Comparison of ENCODE assay signal across 9 cellular contexts in the genomic region with DNA sequence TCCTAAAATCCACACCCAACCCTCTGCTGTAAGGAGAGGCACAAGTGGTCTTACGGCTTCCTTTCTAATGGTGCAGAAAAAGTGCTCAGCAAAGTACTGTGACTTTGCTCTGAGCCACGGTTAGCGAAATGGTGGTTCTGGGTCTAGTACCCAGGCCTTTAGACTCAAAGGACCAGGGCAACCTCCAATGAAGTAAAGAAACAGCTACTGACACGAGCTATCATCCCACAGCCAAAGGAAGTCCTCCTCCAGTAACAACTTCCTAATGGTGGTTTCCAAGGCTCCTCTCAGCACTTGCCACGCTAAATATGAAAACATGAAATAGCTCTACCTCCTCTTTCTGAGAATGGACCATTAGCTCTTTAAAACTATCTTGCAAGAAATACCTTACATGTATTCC.
DNase-seq lines count a peak whose midpoint lies in the region; ATAC-seq and TF ChIP-seq lines count a peak whose summit lies in the region.
"Had no signal": no experiment of that assay in that cellular context is flagged by ENCODE, and none has a peak within 500 bp of the region (broad histone marks: within the 10 kb centered on the region; RNA-seq: fewer than 3 reads in every experiment).

No MANE protein-coding gene starts in this region.

- H3K4me3 Mint-ChIP-seq in CD4-positive, alpha-beta T cell: peak overlapping the region; percentile 82
- H3K4me3 Mint-ChIP-seq in chondrocyte (ENCODE audit: unreplicated experiment): no peak overlapping the region

- no peaks in the 10 kb centered on the region for H3K27me3 Mint-ChIP-seq in CD4-positive, alpha-beta T cell
- no peaks in the 10 kb centered on the region for H3K27me3 Mint-ChIP-seq in chondrocyte (ENCODE audit: low read depth)

- TF ChIP-seq CTCF in CD4-positive, alpha-beta T cell (IDR thresholded peaks at IDR 0.05): no peak
- TF ChIP-seq CTCF in chondrocyte (IDR thresholded peaks at IDR 0.05) (no peak), osteoblast (IDR thresholded peaks at IDR 0.05; ENCODE audit: extremely low read depth, low read depth, low read length) (no peak)

- H3K27me3 ChIP-seq in CD4-positive, alpha-beta T cell (ENCODE audit: control insufficient read depth, insufficient read depth, low read length): no peaks in the 10 kb centered on the region
- H3K27me3 ChIP-seq in osteoblast (ENCODE audit: insufficient read depth, low read length): no peaks in the 10 kb centered on the region

- no peak for DNase-seq in CD4-positive, alpha-beta T cell
- DNase-seq in MV-4-11 (lab: John Stamatoyannopoulos, UW) (peak; percentile 16), chondrocyte (ENCODE audit: low spot score) (no peak), osteoblast (ENCODE audit: insufficient read length, low spot score, missing footprints) (no peak), nucleus accumbens (lab: John Stamatoyannopoulos, UW) (no peak), mucosa of gallbladder (ENCODE audit: low spot score) (no peak), HPDE6-E6E7 (ENCODE audit: extremely low spot score) (no peak)

- H3K27ac Mint-ChIP-seq in CD4-positive, alpha-beta T cell: peak overlapping the region; percentile 99
- peak overlapping the region; percentile 100 for H3K27ac Mint-ChIP-seq in chondrocyte (ENCODE audit: unreplicated experiment)

- no peak overlapping the region for H2AFZ ChIP-seq in osteoblast (ENCODE audit: low read length)

- peaks cover 100% of the 10 kb centered on the region for H3K4me1 Mint-ChIP-seq in CD4-positive, alpha-beta T cell (ENCODE audit: low read depth)
- peaks cover 81% of the 10 kb centered on the region for H3K4me1 Mint-ChIP-seq in chondrocyte (ENCODE audit: low read depth)

- no peaks in the 10 kb centered on the region for H3K9me3 ChIP-seq in CD4-positive, alpha-beta T cell (ENCODE audit: control insufficient read depth, low read length)
- H3K9me3 ChIP-seq in osteoblast (ENCODE audit: low read depth, low read length): no peaks in the 10 kb centered on the region

- POLR2A ChIA-PET in CD4-positive, alpha-beta T cell (lab: Charles Lee): interaction anchor here (0.6 to 23.3 kb wide), 29 partner anchors 8 to 177 kb away, joined by 3 to 476 read pairs (median 5); no protein-coding TSS in a partner anchor

- intact Hi-C loops in CD4-positive, alpha-beta T cell (cut with DNase I, micrococcal nuclease): loop anchor here (1.0 to 10.0 kb wide), 7 partner anchors 10 to 430 kb away; no protein-coding TSS in a partner anchor

- H4K20me1 ChIP-seq in osteoblast (ENCODE audit: insufficient read depth, low read length): peaks cover 4% of the 10 kb centered on the region

- H3K79me2 ChIP-seq in osteoblast (ENCODE audit: insufficient read depth, low read length): peaks cover 90% of the 10 kb centered on the region

- CTCF ChIA-PET in CD4-positive, alpha-beta T cell (lab: Charles Lee): interaction anchor here (0.9 to 2.3 kb wide), 8 partner anchors 9 to 175 kb away, joined by 3 to 10 read pairs (median 3); no protein-coding TSS in a partner anchor

- no peak overlapping the region for H3K4me3 ChIP-seq in osteoblast (ENCODE audit: insufficient read depth, low read length)
- H3K4me3 ChIP-seq: SK-N-MC had no signal

- no peaks in the 10 kb centered on the region for H3K9me3 Mint-ChIP-seq in CD4-positive, alpha-beta T cell
- no peaks in the 10 kb centered on the region for H3K9me3 Mint-ChIP-seq in chondrocyte (ENCODE audit: low read depth)

- H3K4me2 ChIP-seq in osteoblast (ENCODE audit: insufficient read depth, low read length): no peak overlapping the region

- ATAC-seq in CD4-positive, alpha-beta T cell (ENCODE audit: poor library complexity): no peak
- ATAC-seq in HG03520 (IDR thresholded peaks at IDR 0.05; ENCODE audit: unreplicated experiment): no peak

- H3K4me1 ChIP-seq in osteoblast (ENCODE audit: insufficient read depth, low read length): peaks cover 54% of the 10 kb centered on the region

- H3K36me3 Mint-ChIP-seq in CD4-positive, alpha-beta T cell (ENCODE audit: low read depth): peaks cover 100% of the 10 kb centered on the region
- peaks cover 49% of the 10 kb centered on the region for H3K36me3 Mint-ChIP-seq in chondrocyte (ENCODE audit: low read depth)

- peaks cover 56% of the 10 kb centered on the region for H3K36me3 ChIP-seq in osteoblast (ENCODE audit: insufficient read depth, low read length)

- H3K27ac ChIP-seq in CD4-positive, alpha-beta T cell (ENCODE audit: low read depth, low read length): peak overlapping the region; percentile 94
- H3K27ac ChIP-seq in osteoblast (ENCODE audit: low read depth, low read length): peak overlapping the region; percentile 96
- H3K27ac ChIP-seq: SK-N-MC had no signal
